8 cellular contexts compared by ENCODE assay signal in genomic region chr22:41285820-41286638, GRCh38. TPM values are rescaled to one million over a fixed set of nuclear protein-coding genes. Genes with fewer than 3 reads are reported as not detected.
DNase-seq lines count a peak whose midpoint lies in the region; ATAC-seq and TF ChIP-seq lines count a peak whose summit lies in the region.

RANGAP1 (minus strand) TSS chr22:41286187; CDS start chr22:41281044, 5,143 bp downstream.

- H3K4me3 ChIP-seq in coronary artery = peak within 1 kb of the TSS; percentile 92

- ATAC-seq in GM19328 (IDR thresholded peaks at IDR 0.05; ENCODE audit: unreplicated experiment) (peak; percentile 92), HG03520 (IDR thresholded peaks at IDR 0.05; ENCODE audit: unreplicated experiment) (peak; percentile 90)

- peaks cover 43% of the 10 kb centered on the region for H3K4me1 Mint-ChIP-seq in activated CD4-positive, alpha-beta T cell treated with anti-CD3 and anti-CD28 coated beads, Interleukin-2, amount 10 ng/mL, durations not matched to agents 7 days and 5 days

- peaks cover 13% of the 10 kb centered on the region for H3K36me3 Mint-ChIP-seq in activated CD4-positive, alpha-beta T cell treated with anti-CD3 and anti-CD28 coated beads, Interleukin-2, amount 10 ng/mL, durations not matched to agents 7 days and 5 days (ENCODE audit: low read depth)

- H3K27me3 ChIP-seq in layer of hippocampus (ENCODE audit: control insufficient read depth, insufficient read depth, low read length) = no peaks in the 10 kb centered on the region

- TF ChIP-seq CTCF in C4-2B (conservative IDR thresholded peaks at IDR 0.05) (no peak), coronary artery (IDR thresholded peaks at IDR 0.05) (no peak)

- H3K4me3 Mint-ChIP-seq in activated CD4-positive, alpha-beta T cell treated with anti-CD3 and anti-CD28 coated beads, Interleukin-2, amount 10 ng/mL, durations not matched to agents 7 days and 5 days = peak within 1 kb of the TSS; percentile 95

- peak within 1 kb of the TSS; percentile 94 for H3K27ac ChIP-seq in C4-2B
- H3K27ac ChIP-seq in coronary artery = peak within 1 kb of the TSS; percentile 60 to 85
- peak within 1 kb of the TSS; percentile 93 for H3K27ac ChIP-seq in layer of hippocampus (ENCODE audit: low read depth, low read length)

- DNase-seq in NCI-H69 (lab: John Stamatoyannopoulos, UW) (peak; percentile 100), coronary artery (ENCODE audit: low spot score) (peak; percentile 97)
- DNase-seq in activated CD4-positive, alpha-beta T cell treated with anti-CD3 and anti-CD28 coated beads, Interleukin-2, amount 10 ng/mL, durations not matched to agents 7 days and 5 days = peak; percentile 98
- DNase-seq in stimulated activated CD4-positive, alpha-beta T cell treated with anti-CD3 and anti-CD28 coated beads, Interleukin-1b, Interleukin-23, amount 100 ng/mL, for 4 hours (ENCODE audit: low read depth in 2 of 2) = peak; percentile 94 to 95

- H3K27me3 Mint-ChIP-seq in activated CD4-positive, alpha-beta T cell treated with anti-CD3 and anti-CD28 coated beads, Interleukin-2, amount 10 ng/mL, durations not matched to agents 7 days and 5 days = no peaks in the 10 kb centered on the region

- POLR2A ChIA-PET in activated CD4-positive, alpha-beta T cell treated with anti-CD3 and anti-CD28 coated beads, Interleukin-2, amount 10 ng/mL, durations not matched to agents 7 days and 5 days (lab: Charles Lee) = interaction anchor here (0.6 to 1.0 kb wide), 4 partner anchors 19 to 335 kb away, joined by 3 to 6 read pairs (median 3); partner anchors contain the start of gene XRCC6

- peak within 1 kb of the TSS; percentile 99 for H3K27ac Mint-ChIP-seq in activated CD4-positive, alpha-beta T cell treated with anti-CD3 and anti-CD28 coated beads, Interleukin-2, amount 10 ng/mL, durations not matched to agents 7 days and 5 days

- H3K9me3 Mint-ChIP-seq in activated CD4-positive, alpha-beta T cell treated with anti-CD3 and anti-CD28 coated beads, Interleukin-2, amount 10 ng/mL, durations not matched to agents 7 days and 5 days = no peaks in the 10 kb centered on the region

- CTCF ChIA-PET in activated CD4-positive, alpha-beta T cell treated with anti-CD3 and anti-CD28 coated beads, Interleukin-2, amount 10 ng/mL, durations not matched to agents 7 days and 5 days (lab: Charles Lee) = interaction anchor here (0.6 to 1.7 kb wide), 8 partner anchors 14 to 394 kb away, joined by 3 to 5 read pairs (median 4); partner anchors contain the start of gene ZC3H7B

RNA-seq across cellular contexts. Expression of gene RANGAP1, which starts in this region (rescaled TPM):
- total RNA-seq in activated CD4-positive, alpha-beta T cell treated with anti-CD3 and anti-CD28 coated beads, Interleukin-2, amount 10 ng/mL, durations not matched to agents 7 days and 5 days = 100 to 1,000 TPM; 113 to 117 TPM

Comparison
In these comparisons a context has a peak if more than half of its experiments do, and no peak if none do; other contexts are left out.
1. Peak in every context shown above with its lines: DNase-seq, ATAC-seq, H3K4me3 ChIP-seq and H3K27ac ChIP-seq.